29 cellular contexts compared by ENCODE assay signal in genomic region chr15:61128343-61128742, GRCh38.
"Had no signal": no experiment of that assay in that cellular context is flagged by ENCODE, and none has a peak within 500 bp of the region (broad histone marks: within the 10 kb centered on the region; RNA-seq: fewer than 3 reads in every experiment).

No MANE protein-coding gene starts in this region.

- ATAC-seq: Panc1, Right ventricle myocardium inferior had no signal

- H2AFZ ChIP-seq: PC-9 had no signal

- FAIRE-seq: RCC 7860 had no signal

- H3K27me3 ChIP-seq: SJCRH30 had no signal

- H3K27ac ChIP-seq: PC-9, RWPE1, SJCRH30 had no signal

- H3K4me2 ChIP-seq: PC-9 had no signal

- H3K4me3 ChIP-seq: MG63, PC-9, SJCRH30 had no signal

- H3K36me3 ChIP-seq: MG63, SJCRH30 had no signal

- DNase-seq: Kasumi-1, KG1, MG63, NCI-H1048, NCI-H1092 treated with DMSO at 0.1 percent for 48 hours, NCI-H1105 treated with DMSO at 0.1 percent for 48 hours, NCI-H1436, NCI-H146, NCI-H1694 treated with DMSO at 0.1 percent for 48 hours, NCI-H187 treated with DMSO at 0.1 percent for 48 hours, NCI-H2029, NCI-H2171 treated with DMSO at 0.1 percent for 48 hours, NCI-H2227 treated with DMSO at 0.1 percent for 48 hours, NCI-H345, NCI-H446, NCI-H510A treated with DMSO at 0.1 percent for 48 hours, NCI-H524 treated with DMSO at 0.1 percent for 48 hours, NCI-H526 treated with DMSO at 0.1 percent for 48 hours, NCI-H774, PC-9, SHP77, SIG-M5, SJCRH30, SW 1271, T-helper 1 cell had no signal

- H3K9me3 ChIP-seq: MG63 had no signal
